ENCODE assay signal across 17 cellular contexts in genomic region chr12:45890276-45890675, GRCh38.
"Had no signal": no experiment of that assay in that cellular context is flagged by ENCODE, and none has a peak within 500 bp of the region (broad histone marks: within the 10 kb centered on the region; RNA-seq: fewer than 3 reads in every experiment).

No MANE protein-coding gene starts in this region.

- H3K9me3 ChIP-seq: body of pancreas had no signal

- DNase-seq: activated B cell treated with CpG ODN at 0.5 μM for 24 hours; activated CD4-positive, alpha-beta T cell treated with anti-CD3 and anti-CD28 coated beads, Interleukin-2, amount 10 ng/mL, durations not matched to agents 24 days and 14 days; activated gamma-delta T cell treated with Interleukin-2 at 50 U/mL for 16 hours; amniotic stem cell; body of pancreas; central memory CD4-positive, alpha-beta T cell; cortex of kidney; effector CD8-positive, alpha-beta T cell; foreskin fibroblast; glutamatergic neuron; mesenchymal stem cell; natural killer cell; posterior cingulate gyrus; stimulated activated naive CD8-positive, alpha-beta T cell treated with anti-CD3 and anti-CD28 coated beads, Interleukin-15, Interleukin-2, amounts not matched to agents 100 U/mL and 50 U/mL, for 24 hours; T-helper 2 cell; trophoblast cell had no signal

- H3K4me3 Mint-ChIP-seq: activated B cell treated with CpG ODN at 0.5 μM for 24 hours; activated CD4-positive, alpha-beta T cell treated with anti-CD3 and anti-CD28 coated beads, Interleukin-2, amount 10 ng/mL, durations not matched to agents 24 days and 14 days; activated naive CD8-positive, alpha-beta T cell; natural killer cell had no signal

- H3K27ac Mint-ChIP-seq: activated B cell treated with CpG ODN at 0.5 μM for 24 hours; activated CD4-positive, alpha-beta T cell treated with anti-CD3 and anti-CD28 coated beads, Interleukin-2, amount 10 ng/mL, durations not matched to agents 24 days and 14 days; activated naive CD8-positive, alpha-beta T cell; natural killer cell had no signal

- H3K9me3 Mint-ChIP-seq: natural killer cell had no signal

- ATAC-seq: body of pancreas; natural killer cell; stimulated activated naive CD8-positive, alpha-beta T cell treated with anti-CD3 and anti-CD28 coated beads, Interleukin-15, Interleukin-2, amounts not matched to agents 100 U/mL and 50 U/mL, for 24 hours had no signal

- H3K4me1 ChIP-seq: body of pancreas had no signal

- H3K27ac ChIP-seq: body of pancreas had no signal

- H3K4me1 Mint-ChIP-seq: activated B cell treated with CpG ODN at 0.5 μM for 24 hours had no signal

- H3K36me3 Mint-ChIP-seq: natural killer cell had no signal

- H3K27me3 ChIP-seq: body of pancreas had no signal

- H3K4me3 ChIP-seq: body of pancreas had no signal

- H3K27me3 Mint-ChIP-seq: activated B cell treated with CpG ODN at 0.5 μM for 24 hours; activated CD4-positive, alpha-beta T cell treated with anti-CD3 and anti-CD28 coated beads, Interleukin-2, amount 10 ng/mL, durations not matched to agents 24 days and 14 days; activated naive CD8-positive, alpha-beta T cell had no signal
